Comparison of ENCODE assay signal across 1 cellular context in the genomic region with DNA sequence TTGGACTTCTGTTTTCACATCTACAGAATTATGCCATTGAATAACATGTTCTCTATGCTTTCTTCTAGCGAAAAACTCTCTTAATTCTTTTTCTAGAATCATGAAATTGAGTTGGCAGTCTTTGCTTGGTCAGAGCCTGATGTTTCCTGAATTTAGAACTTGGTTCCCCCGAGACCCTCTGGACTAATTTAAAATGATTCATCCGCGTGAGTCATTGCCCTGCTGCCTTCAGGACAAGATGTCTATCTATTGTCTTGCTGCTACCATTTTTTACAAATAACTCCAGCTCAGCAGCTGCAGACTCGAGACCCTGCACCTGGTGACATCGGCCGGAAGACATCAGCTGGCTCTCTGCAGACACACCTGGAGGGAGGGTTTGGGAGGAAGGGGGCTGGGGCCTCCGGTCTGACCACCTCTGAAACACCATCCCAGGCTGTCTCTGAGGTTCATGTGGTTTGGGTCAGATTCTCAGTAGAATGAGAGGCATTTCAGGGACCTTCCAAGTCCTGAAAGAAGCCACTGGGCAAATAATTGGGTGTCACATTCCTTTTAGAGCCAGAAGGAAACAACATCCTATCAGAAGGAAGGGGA.
TF ChIP-seq lines count a peak whose summit lies in the region.

No MANE protein-coding gene starts in this region.

TF ChIP-seq in GM23338, 12 proteins besides CTCF, POLR2A, EP300 and RAD21:
- TF ChIP-seq, protein P1, sequence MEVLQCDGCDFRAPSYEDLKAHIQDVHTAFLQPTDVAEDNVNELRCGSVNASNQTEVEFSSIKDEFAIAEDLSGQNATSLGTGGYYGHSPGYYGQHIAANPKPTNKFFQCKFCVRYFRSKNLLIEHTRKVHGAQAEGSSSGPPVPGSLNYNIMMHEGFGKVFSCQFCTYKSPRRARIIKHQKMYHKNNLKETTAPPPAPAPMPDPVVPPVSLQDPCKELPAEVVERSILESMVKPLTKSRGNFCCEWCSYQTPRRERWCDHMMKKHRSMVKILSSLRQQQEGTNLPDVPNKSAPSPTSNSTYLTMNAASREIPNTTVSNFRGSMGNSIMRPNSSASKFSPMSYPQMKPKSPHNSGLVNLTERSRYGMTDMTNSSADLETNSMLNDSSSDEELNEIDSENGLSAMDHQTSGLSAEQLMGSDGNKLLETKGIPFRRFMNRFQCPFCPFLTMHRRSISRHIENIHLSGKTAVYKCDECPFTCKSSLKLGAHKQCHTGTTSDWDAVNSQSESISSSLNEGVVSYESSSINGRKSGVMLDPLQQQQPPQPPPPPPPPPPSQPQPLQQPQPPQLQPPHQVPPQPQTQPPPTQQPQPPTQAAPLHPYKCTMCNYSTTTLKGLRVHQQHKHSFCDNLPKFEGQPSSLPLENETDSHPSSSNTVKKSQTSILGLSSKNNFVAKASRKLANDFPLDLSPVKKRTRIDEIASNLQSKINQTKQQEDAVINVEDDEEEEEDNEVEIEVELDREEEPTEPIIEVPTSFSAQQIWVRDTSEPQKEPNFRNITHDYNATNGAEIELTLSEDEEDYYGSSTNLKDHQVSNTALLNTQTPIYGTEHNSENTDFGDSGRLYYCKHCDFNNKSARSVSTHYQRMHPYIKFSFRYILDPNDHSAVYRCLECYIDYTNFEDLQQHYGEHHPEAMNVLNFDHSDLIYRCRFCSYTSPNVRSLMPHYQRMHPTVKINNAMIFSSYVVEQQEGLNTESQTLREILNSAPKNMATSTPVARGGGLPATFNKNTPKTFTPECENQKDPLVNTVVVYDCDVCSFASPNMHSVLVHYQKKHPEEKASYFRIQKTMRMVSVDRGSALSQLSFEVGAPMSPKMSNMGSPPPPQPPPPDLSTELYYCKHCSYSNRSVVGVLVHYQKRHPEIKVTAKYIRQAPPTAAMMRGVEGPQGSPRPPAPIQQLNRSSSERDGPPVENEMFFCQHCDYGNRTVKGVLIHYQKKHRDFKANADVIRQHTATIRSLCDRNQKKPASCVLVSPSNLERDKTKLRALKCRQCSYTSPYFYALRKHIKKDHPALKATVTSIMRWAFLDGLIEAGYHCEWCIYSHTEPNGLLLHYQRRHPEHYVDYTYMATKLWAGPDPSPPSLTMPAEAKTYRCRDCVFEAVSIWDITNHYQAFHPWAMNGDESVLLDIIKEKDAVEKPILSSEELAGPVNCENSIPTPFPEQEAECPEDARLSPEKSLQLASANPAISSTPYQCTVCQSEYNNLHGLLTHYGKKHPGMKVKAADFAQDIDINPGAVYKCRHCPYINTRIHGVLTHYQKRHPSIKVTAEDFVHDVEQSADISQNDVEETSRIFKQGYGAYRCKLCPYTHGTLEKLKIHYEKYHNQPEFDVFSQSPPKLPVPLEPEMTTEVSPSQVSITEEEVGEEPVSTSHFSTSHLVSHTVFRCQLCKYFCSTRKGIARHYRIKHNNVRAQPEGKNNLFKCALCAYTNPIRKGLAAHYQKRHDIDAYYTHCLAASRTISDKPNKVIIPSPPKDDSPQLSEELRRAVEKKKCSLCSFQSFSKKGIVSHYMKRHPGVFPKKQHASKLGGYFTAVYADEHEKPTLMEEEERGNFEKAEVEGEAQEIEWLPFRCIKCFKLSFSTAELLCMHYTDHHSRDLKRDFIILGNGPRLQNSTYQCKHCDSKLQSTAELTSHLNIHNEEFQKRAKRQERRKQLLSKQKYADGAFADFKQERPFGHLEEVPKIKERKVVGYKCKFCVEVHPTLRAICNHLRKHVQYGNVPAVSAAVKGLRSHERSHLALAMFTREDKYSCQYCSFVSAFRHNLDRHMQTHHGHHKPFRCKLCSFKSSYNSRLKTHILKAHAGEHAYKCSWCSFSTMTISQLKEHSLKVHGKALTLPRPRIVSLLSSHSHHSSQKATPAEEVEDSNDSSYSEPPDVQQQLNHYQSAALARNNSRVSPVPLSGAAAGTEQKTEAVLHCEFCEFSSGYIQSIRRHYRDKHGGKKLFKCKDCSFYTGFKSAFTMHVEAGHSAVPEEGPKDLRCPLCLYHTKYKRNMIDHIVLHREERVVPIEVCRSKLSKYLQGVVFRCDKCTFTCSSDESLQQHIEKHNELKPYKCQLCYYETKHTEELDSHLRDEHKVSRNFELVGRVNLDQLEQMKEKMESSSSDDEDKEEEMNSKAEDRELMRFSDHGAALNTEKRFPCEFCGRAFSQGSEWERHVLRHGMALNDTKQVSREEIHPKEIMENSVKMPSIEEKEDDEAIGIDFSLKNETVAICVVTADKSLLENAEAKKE (CRISPR knock-in tag; IDR thresholded peaks at IDR 0.05) = no peak
- TF ChIP-seq, protein P2, sequence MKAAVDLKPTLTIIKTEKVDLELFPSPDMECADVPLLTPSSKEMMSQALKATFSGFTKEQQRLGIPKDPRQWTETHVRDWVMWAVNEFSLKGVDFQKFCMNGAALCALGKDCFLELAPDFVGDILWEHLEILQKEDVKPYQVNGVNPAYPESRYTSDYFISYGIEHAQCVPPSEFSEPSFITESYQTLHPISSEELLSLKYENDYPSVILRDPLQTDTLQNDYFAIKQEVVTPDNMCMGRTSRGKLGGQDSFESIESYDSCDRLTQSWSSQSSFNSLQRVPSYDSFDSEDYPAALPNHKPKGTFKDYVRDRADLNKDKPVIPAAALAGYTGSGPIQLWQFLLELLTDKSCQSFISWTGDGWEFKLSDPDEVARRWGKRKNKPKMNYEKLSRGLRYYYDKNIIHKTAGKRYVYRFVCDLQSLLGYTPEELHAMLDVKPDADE (IDR thresholded peaks at IDR 0.05) = no peak
- TF ChIP-seq ZNF114 (CRISPR knock-in tag; IDR thresholded peaks at IDR 0.05) (no peak), JUNB (IDR thresholded peaks at IDR 0.05; ENCODE audit: unreplicated experiment) (no peak), NANOG (IDR thresholded peaks at IDR 0.05; ENCODE audit: borderline replicate concordance) (no peak), ZNF331 (CRISPR knock-in tag; IDR thresholded peaks at IDR 0.05; ENCODE audit: low read depth) (no peak), POLR2AphosphoS5 (IDR thresholded peaks at IDR 0.05; ENCODE audit: low read depth) (no peak), STAT1 (IDR thresholded peaks at IDR 0.05; ENCODE audit: unreplicated experiment) (no peak), EZH2 (IDR thresholded peaks at IDR 0.05; ENCODE audit: low read depth, unreplicated experiment) (no peak), CREB1 (CRISPR knock-in tag; IDR thresholded peaks at IDR 0.05; ENCODE audit: low read depth) (no peak), EZH2phosphoT487 (IDR thresholded peaks at IDR 0.05; ENCODE audit: unreplicated experiment) (no peak)
- TF ChIP-seq, protein P3, sequence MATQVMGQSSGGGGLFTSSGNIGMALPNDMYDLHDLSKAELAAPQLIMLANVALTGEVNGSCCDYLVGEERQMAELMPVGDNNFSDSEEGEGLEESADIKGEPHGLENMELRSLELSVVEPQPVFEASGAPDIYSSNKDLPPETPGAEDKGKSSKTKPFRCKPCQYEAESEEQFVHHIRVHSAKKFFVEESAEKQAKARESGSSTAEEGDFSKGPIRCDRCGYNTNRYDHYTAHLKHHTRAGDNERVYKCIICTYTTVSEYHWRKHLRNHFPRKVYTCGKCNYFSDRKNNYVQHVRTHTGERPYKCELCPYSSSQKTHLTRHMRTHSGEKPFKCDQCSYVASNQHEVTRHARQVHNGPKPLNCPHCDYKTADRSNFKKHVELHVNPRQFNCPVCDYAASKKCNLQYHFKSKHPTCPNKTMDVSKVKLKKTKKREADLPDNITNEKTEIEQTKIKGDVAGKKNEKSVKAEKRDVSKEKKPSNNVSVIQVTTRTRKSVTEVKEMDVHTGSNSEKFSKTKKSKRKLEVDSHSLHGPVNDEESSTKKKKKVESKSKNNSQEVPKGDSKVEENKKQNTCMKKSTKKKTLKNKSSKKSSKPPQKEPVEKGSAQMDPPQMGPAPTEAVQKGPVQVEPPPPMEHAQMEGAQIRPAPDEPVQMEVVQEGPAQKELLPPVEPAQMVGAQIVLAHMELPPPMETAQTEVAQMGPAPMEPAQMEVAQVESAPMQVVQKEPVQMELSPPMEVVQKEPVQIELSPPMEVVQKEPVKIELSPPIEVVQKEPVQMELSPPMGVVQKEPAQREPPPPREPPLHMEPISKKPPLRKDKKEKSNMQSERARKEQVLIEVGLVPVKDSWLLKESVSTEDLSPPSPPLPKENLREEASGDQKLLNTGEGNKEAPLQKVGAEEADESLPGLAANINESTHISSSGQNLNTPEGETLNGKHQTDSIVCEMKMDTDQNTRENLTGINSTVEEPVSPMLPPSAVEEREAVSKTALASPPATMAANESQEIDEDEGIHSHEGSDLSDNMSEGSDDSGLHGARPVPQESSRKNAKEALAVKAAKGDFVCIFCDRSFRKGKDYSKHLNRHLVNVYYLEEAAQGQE (IDR thresholded peaks at IDR 0.05; ENCODE audit: unreplicated experiment) = no peak
